In the genomic region with DNA sequence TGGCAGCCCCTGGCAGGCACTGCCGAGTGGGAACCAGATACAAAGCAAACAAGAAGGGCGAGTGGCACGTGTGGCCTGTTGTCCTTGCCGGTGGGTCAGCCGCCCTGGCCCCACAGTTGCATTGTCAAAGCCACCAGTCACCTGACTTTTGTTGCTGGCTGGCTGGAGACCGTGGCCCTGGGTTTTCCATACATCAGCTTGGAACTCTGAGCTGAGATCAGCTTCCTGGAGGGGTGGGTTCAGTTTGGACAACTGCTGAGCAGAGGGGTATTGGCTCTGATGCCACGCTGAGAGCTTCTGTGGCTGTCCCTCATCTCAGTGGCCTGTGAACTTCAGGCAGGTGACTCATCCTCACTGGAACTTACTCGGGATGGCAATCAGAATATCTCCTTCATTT, we compare ENCODE assay signal across 20 cellular contexts.
"Had no signal": no experiment of that assay in that cellular context is flagged by ENCODE, and none has a peak within 500 bp of the region (broad histone marks: within the 10 kb centered on the region; RNA-seq: fewer than 3 reads in every experiment).

No MANE protein-coding gene starts in this region.

- H3K27me3 Mint-ChIP-seq: activated CD4-positive, alpha-beta T cell treated with anti-CD3 and anti-CD28 coated beads, Interleukin-2, amount 10 ng/mL, durations not matched to agents 7 days and 5 days had no signal

- H3K4me3 ChIP-seq: mucosa of descending colon, sigmoid colon, spleen, tibial artery, uterus had no signal

- H3K4me1 ChIP-seq: sigmoid colon, spleen, tibial artery, uterus had no signal

- H3K27ac ChIP-seq: sigmoid colon, spleen, tibial artery, uterus had no signal

- ATAC-seq: left ventricle myocardium superior, mucosa of descending colon had no signal

- H3K4me3 Mint-ChIP-seq: activated CD4-positive, alpha-beta T cell treated with anti-CD3 and anti-CD28 coated beads, Interleukin-2, amount 10 ng/mL, durations not matched to agents 7 days and 5 days; activated naive CD8-positive, alpha-beta T cell; dendritic cell treated with granulocyte-macrophage colony-stimulating factor and Interleukin-4, amounts not matched to agents 40 ng/mL and 50 ng/mL, for 4 days; memory B cell; naive B cell; neural crest cell had no signal

- H3K27me3 ChIP-seq: sigmoid colon, spleen, uterus had no signal

- DNase-seq: activated CD4-positive, alpha-beta T cell treated with anti-CD3 and anti-CD28 coated beads, Interleukin-2, amount 10 ng/mL, durations not matched to agents 7 days and 5 days; activated CD8-positive, alpha-beta memory T cell treated with anti-CD3 and anti-CD28 coated beads for 24 hours; cerebellar nuclear complex; effector CD8-positive, alpha-beta T cell; foreskin fibroblast; hippocampal formation; left ventricle myocardium superior; mucosa of descending colon; naive B cell; sigmoid colon; spleen; stimulated activated naive CD4-positive, alpha-beta T cell; T-helper 1 cell; T1000; tibial artery; uterus had no signal

- H3K27ac Mint-ChIP-seq: activated CD4-positive, alpha-beta T cell treated with anti-CD3 and anti-CD28 coated beads, Interleukin-2, amount 10 ng/mL, durations not matched to agents 7 days and 5 days; activated naive CD8-positive, alpha-beta T cell; dendritic cell treated with granulocyte-macrophage colony-stimulating factor and Interleukin-4, amounts not matched to agents 40 ng/mL and 50 ng/mL, for 4 days; memory B cell; naive B cell had no signal

- H3K4me1 Mint-ChIP-seq: activated CD4-positive, alpha-beta T cell treated with anti-CD3 and anti-CD28 coated beads, Interleukin-2, amount 10 ng/mL, durations not matched to agents 7 days and 5 days; memory B cell; naive B cell had no signal

- H3K36me3 ChIP-seq: sigmoid colon, spleen, tibial artery, uterus had no signal
